In the genomic region with DNA sequence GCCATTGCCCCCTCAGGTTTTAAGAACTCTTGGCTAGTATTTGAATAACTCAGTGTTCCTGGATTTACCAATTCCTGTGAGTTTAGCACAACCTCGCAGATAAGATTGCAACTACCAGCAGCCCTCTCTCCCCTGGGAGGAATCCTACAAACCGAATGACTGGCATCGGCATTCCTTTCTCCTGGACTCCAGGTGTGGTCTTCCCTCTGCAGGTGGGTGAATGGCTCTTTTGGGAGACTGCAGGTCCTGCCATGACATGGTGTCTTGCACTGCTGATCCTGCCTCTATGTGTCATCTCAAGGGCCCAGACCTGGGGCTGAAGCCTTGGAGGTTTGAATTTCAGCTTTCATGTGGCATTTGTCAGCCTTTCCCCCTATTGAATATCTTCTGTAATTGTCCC, we compare ENCODE assay signal across 31 cellular contexts.
"Had no signal": no experiment of that assay in that cellular context is flagged by ENCODE, and none has a peak within 500 bp of the region (broad histone marks: within the 10 kb centered on the region; RNA-seq: fewer than 3 reads in every experiment).

No MANE protein-coding gene starts in this region.

- H3K36me3 ChIP-seq: colonic mucosa, esophagus squamous epithelium, gastroesophageal sphincter had no signal

- H3K36me3 Mint-ChIP-seq: activated naive CD8-positive, alpha-beta T cell; T-cell had no signal

- H3K4me1 Mint-ChIP-seq: activated B cell treated with CpG ODN at 0.5 μM for 24 hours; activated T-helper 17 cell treated with anti-CD3 and anti-CD28 coated beads, Interleukin-2, amount 50 U/mL, for 72 hours; T-cell had no signal

- H3K9me3 ChIP-seq: body of pancreas, colonic mucosa, esophagus squamous epithelium, gastroesophageal sphincter had no signal

- H3K9me3 Mint-ChIP-seq: activated B cell treated with CpG ODN at 0.5 μM for 24 hours; activated CD8-positive, alpha-beta T cell treated with anti-CD3 and anti-CD28 coated beads for 36 hours; activated T-cell treated with anti-CD3 and anti-CD28 coated beads, Interleukin-2, amount 50 U/mL, for 4 hours; activated T-helper 17 cell treated with anti-CD3 and anti-CD28 coated beads, Interleukin-2, amount 50 U/mL, for 72 hours; T-cell; T-helper 1 cell treated with Interleukin-12 subunit alpha and Interleukin-12 subunit beta and Interleukin-4 antibody, amounts not matched to agents 30 μg/mL and 1 μg/mL, for 36 hours had no signal

- H3K4me3 ChIP-seq: body of pancreas, colonic mucosa, esophagus squamous epithelium, gastroesophageal sphincter had no signal

- FAIRE-seq: endometrium, endothelial cell of umbilical vein, TTC549 had no signal

- H3K4me3 Mint-ChIP-seq: activated B cell treated with CpG ODN at 0.5 μM for 24 hours; activated CD8-positive, alpha-beta T cell treated with anti-CD3 and anti-CD28 coated beads for 36 hours; activated naive CD8-positive, alpha-beta T cell; activated T-cell treated with anti-CD3 and anti-CD28 coated beads, Interleukin-2, amount 50 U/mL, for 4 hours; activated T-helper 17 cell treated with anti-CD3 and anti-CD28 coated beads, Interleukin-2, amount 50 U/mL, for 72 hours; T-cell; T-helper 1 cell treated with Interleukin-12 subunit alpha and Interleukin-12 subunit beta and Interleukin-4 antibody, amounts not matched to agents 30 μg/mL and 1 μg/mL, for 36 hours had no signal

- ATAC-seq: activated CD4-positive, CD25-positive, alpha-beta regulatory T cell treated with anti-CD3 and anti-CD28 coated beads, Interleukin-2, amount 50 U/mL, for 24 hours; activated CD8-positive, alpha-beta T cell treated with anti-CD3 and anti-CD28 coated beads for 36 hours; activated T-cell treated with anti-CD3 and anti-CD28 coated beads, Interleukin-2, amount 50 U/mL, for 4 hours; activated T-helper 17 cell treated with anti-CD3 and anti-CD28 coated beads, Interleukin-2, amount 50 U/mL, for 72 hours; body of pancreas; gastroesophageal sphincter; T-cell had no signal

- H3K27me3 ChIP-seq: body of pancreas, colonic mucosa, gastroesophageal sphincter had no signal

- DNase-seq: activated B cell treated with CpG ODN at 0.5 μM for 24 hours; activated CD4-positive, alpha-beta T cell treated with anti-CD3 and anti-CD28 coated beads for 48 hours; activated CD4-positive, alpha-beta T cell treated with anti-CD3 and anti-CD28 coated beads, Interleukin-2, amount 50 U/mL, for 1 hour; activated CD4-positive, alpha-beta T cell treated with anti-CD3 and anti-CD28 coated beads, Interleukin-2, amount 50 U/mL, for 48 hours; activated CD8-positive, alpha-beta memory T cell treated with anti-CD3 and anti-CD28 coated beads for 24 hours; activated CD8-positive, alpha-beta T cell treated with anti-CD3 and anti-CD28 coated beads for 36 hours; activated effector memory CD4-positive, alpha-beta T cell treated with Interleukin-2 at 50 U/mL for 16 hours; activated gamma-delta T cell treated with Interleukin-2 at 50 U/mL for 16 hours; activated naive CD4-positive, alpha-beta T cell treated with anti-CD3 and anti-CD28 coated beads, Interleukin-2, amount 50 U/mL, for 16 hours; activated naive CD4-positive, alpha-beta T cell treated with Interleukin-2 at 50 U/mL for 16 hours; activated T-cell treated with anti-CD3 and anti-CD28 coated beads, Interleukin-2, amount 50 U/mL, for 4 hours; amniotic stem cell; anterior cingulate cortex; body of pancreas; colonic mucosa; effector CD8-positive, alpha-beta T cell; esophagus squamous epithelium; foreskin melanocyte; SW 1271; T-cell; T-helper 9 cell had no signal

- H3K27ac Mint-ChIP-seq: activated B cell treated with CpG ODN at 0.5 μM for 24 hours; activated CD8-positive, alpha-beta T cell treated with anti-CD3 and anti-CD28 coated beads for 36 hours; activated naive CD8-positive, alpha-beta T cell; activated T-helper 17 cell treated with anti-CD3 and anti-CD28 coated beads, Interleukin-2, amount 50 U/mL, for 72 hours; T-cell; T-helper 1 cell treated with Interleukin-12 subunit alpha and Interleukin-12 subunit beta and Interleukin-4 antibody, amounts not matched to agents 30 μg/mL and 1 μg/mL, for 36 hours had no signal

- H3K4me1 ChIP-seq: colonic mucosa, esophagus squamous epithelium, gastroesophageal sphincter had no signal

- H3K27ac ChIP-seq: body of pancreas, colonic mucosa, epithelial cell of prostate, esophagus squamous epithelium, gastroesophageal sphincter, VCaP had no signal
